Comparison of ENCODE assay signal across 24 cellular contexts in genomic region chr12:32159381-32159780, GRCh38.
"Had no signal": no experiment of that assay in that cellular context is flagged by ENCODE, and none has a peak within 500 bp of the region (broad histone marks: within the 10 kb centered on the region; RNA-seq: fewer than 3 reads in every experiment).

No MANE protein-coding gene starts in this region.

- H3K9me3 ChIP-seq: Peyer's patch, SJCRH30, SK-N-SH had no signal

- H3K9me2 ChIP-seq: SK-N-SH had no signal

- H3K27ac ChIP-seq: Peyer's patch, RWPE1, SJCRH30 had no signal

- ATAC-seq: activated CD4-positive, alpha-beta T cell treated with anti-CD3 and anti-CD28 coated beads for 36 hours; activated T-helper 17 cell treated with anti-CD3 and anti-CD28 coated beads, Interleukin-2, amount 50 U/mL, for 72 hours had no signal

- H3K9me3 Mint-ChIP-seq: activated B cell treated with CpG ODN at 0.5 μM for 24 hours; activated CD4-positive, alpha-beta memory T cell treated with anti-CD3 and anti-CD28 coated beads, Interleukin-2, amount 10 ng/mL, durations not matched to agents 7 days and 5 days; activated naive CD4-positive, alpha-beta T cell treated with anti-CD3 and anti-CD28 coated beads for 36 hours; activated T-helper 17 cell treated with anti-CD3 and anti-CD28 coated beads, Interleukin-2, amount 50 U/mL, for 72 hours; T-helper 1 cell treated with Interleukin-12 subunit alpha and Interleukin-12 subunit beta and Interleukin-4 antibody, amounts not matched to agents 30 μg/mL and 1 μg/mL, for 36 hours had no signal

- H3K36me3 ChIP-seq: Peyer's patch, SJCRH30 had no signal

- H3K4me1 Mint-ChIP-seq: activated B cell treated with CpG ODN at 0.5 μM for 24 hours; activated CD4-positive, alpha-beta memory T cell treated with anti-CD3 and anti-CD28 coated beads, Interleukin-2, amount 10 ng/mL, durations not matched to agents 7 days and 5 days had no signal

- H3K27me3 Mint-ChIP-seq: activated B cell treated with CpG ODN at 0.5 μM for 24 hours; activated CD4-positive, alpha-beta memory T cell treated with anti-CD3 and anti-CD28 coated beads, Interleukin-2, amount 10 ng/mL, durations not matched to agents 7 days and 5 days; activated CD4-positive, alpha-beta T cell treated with anti-CD3 and anti-CD28 coated beads for 36 hours; activated naive CD8-positive, alpha-beta T cell; activated T-helper 17 cell treated with anti-CD3 and anti-CD28 coated beads, Interleukin-2, amount 50 U/mL, for 72 hours had no signal

- H3K4me1 ChIP-seq: Peyer's patch had no signal

- H3K27ac Mint-ChIP-seq: activated B cell treated with CpG ODN at 0.5 μM for 24 hours; activated CD4-positive, alpha-beta memory T cell treated with anti-CD3 and anti-CD28 coated beads, Interleukin-2, amount 10 ng/mL, durations not matched to agents 7 days and 5 days; activated CD4-positive, alpha-beta T cell treated with anti-CD3 and anti-CD28 coated beads for 36 hours; activated naive CD4-positive, alpha-beta T cell treated with anti-CD3 and anti-CD28 coated beads for 36 hours; activated naive CD8-positive, alpha-beta T cell; activated T-helper 17 cell treated with anti-CD3 and anti-CD28 coated beads, Interleukin-2, amount 50 U/mL, for 72 hours; T-helper 1 cell treated with Interleukin-12 subunit alpha and Interleukin-12 subunit beta and Interleukin-4 antibody, amounts not matched to agents 30 μg/mL and 1 μg/mL, for 36 hours had no signal

- H3K4me3 Mint-ChIP-seq: activated B cell treated with CpG ODN at 0.5 μM for 24 hours; activated CD4-positive, alpha-beta memory T cell treated with anti-CD3 and anti-CD28 coated beads, Interleukin-2, amount 10 ng/mL, durations not matched to agents 7 days and 5 days; activated CD4-positive, alpha-beta T cell treated with anti-CD3 and anti-CD28 coated beads for 36 hours; activated naive CD4-positive, alpha-beta T cell treated with anti-CD3 and anti-CD28 coated beads for 36 hours; activated naive CD8-positive, alpha-beta T cell; activated T-helper 17 cell treated with anti-CD3 and anti-CD28 coated beads, Interleukin-2, amount 50 U/mL, for 72 hours; T-helper 1 cell treated with Interleukin-12 subunit alpha and Interleukin-12 subunit beta and Interleukin-4 antibody, amounts not matched to agents 30 μg/mL and 1 μg/mL, for 36 hours had no signal

- DNase-seq: activated B cell treated with CpG ODN at 0.5 μM for 24 hours; activated CD4-positive, alpha-beta memory T cell treated with anti-CD3 and anti-CD28 coated beads, Interleukin-2, amount 10 ng/mL, durations not matched to agents 7 days and 5 days; activated CD4-positive, alpha-beta T cell treated with anti-CD3 and anti-CD28 coated beads for 36 hours; activated CD4-positive, alpha-beta T cell treated with anti-CD3 and anti-CD28 coated beads, Interleukin-2, amount 50 U/mL, for 1 hour; activated gamma-delta T cell; activated naive CD4-positive, alpha-beta T cell treated with anti-CD3 and anti-CD28 coated beads for 36 hours; activated T-cell treated with anti-CD3 and anti-CD28 coated beads for 4 hours; activated T-cell treated with anti-CD3 and anti-CD28 coated beads, Interleukin-2, amount 50 U/mL, for 48 hours; KG1; MV-4-11; NCI-H1092 treated with DMSO at 0.1 percent for 48 hours; NCI-H1417 treated with DMSO at 0.1 percent for 48 hours; NCI-H1694; NCI-H2029; NCI-H524; Peyer's patch; Right ventricle myocardium superior; SK-N-SH; SW 1271 had no signal

- H3K27me3 ChIP-seq: Peyer's patch, SJCRH30 had no signal

- H3K9ac ChIP-seq: SK-N-SH had no signal

- H3K4me3 ChIP-seq: Peyer's patch, SJCRH30 had no signal

- H3K4me2 ChIP-seq: SK-N-SH had no signal
